ENCODE assay signal across 1 cellular context in genomic region chr11:65852508-65853248, GRCh38.
A peak's percentile ranks its signal among the peaks of the same experiment; 100 is the strongest.
TF ChIP-seq lines count a peak whose summit lies in the region.

No MANE protein-coding gene starts in this region.

TF ChIP-seq in K562, 482 proteins besides CTCF, POLR2A, EP300 and RAD21 (continued from another document):
- TF ChIP-seq RREB1 (CRISPR knock-in tag; IDR thresholded peaks at IDR 0.05) (no peak), GTF2E2 (tag; IDR thresholded peaks at IDR 0.05) (no peak), HLTF (IDR thresholded peaks at IDR 0.05) (no peak), TAF1 (IDR thresholded peaks at IDR 0.05; ENCODE audit: control insufficient read depth, extremely low read depth, insufficient read depth, low read length, severe bottlenecking) (no peak), MEIS2 (IDR thresholded peaks at IDR 0.05; ENCODE audit: partially characterized antibody) (no peak), POLR2G (IDR thresholded peaks at IDR 0.05; ENCODE audit: low read depth, low read length) (peak; percentile 89), HDAC1 (IDR thresholded peaks at IDR 0.05) (no peak), SFPQ (IDR thresholded peaks at IDR 0.05; ENCODE audit: low read depth, low read length) (no peak), ZNF518B (CRISPR knock-in tag; IDR thresholded peaks at IDR 0.05) (no peak), ZNF23 (CRISPR knock-in tag; IDR thresholded peaks at IDR 0.05) (no peak), ZMIZ1 (IDR thresholded peaks at IDR 0.05; ENCODE audit: low read depth in 2 of 2, low read length in 2 of 2) (no peak), ZNF324 (CRISPR knock-in tag; IDR thresholded peaks at IDR 0.05) (no peak), ELF4 (CRISPR knock-in tag; IDR thresholded peaks at IDR 0.05) (no peak), POLR2B (IDR thresholded peaks at IDR 0.05; ENCODE audit: low read depth, partially characterized antibody) (no peak), HEY1 (CRISPR knock-in tag; IDR thresholded peaks at IDR 0.05; ENCODE audit: borderline replicate concordance) (no peak), SMARCB1 (IDR thresholded peaks at IDR 0.05; ENCODE audit: insufficient read length, low read depth) (no peak), KLF6 (CRISPR knock-in tag; IDR thresholded peaks at IDR 0.05; ENCODE audit: borderline replicate concordance) (no peak), GABPB1 (CRISPR knock-in tag; IDR thresholded peaks at IDR 0.05) (0 out of 2 replicates have a peak, but pooled peaks have one; percentile 32), ZNF184 (CRISPR knock-in tag; IDR thresholded peaks at IDR 0.05) (no peak), ZNF239 (CRISPR knock-in tag; IDR thresholded peaks at IDR 0.05) (no peak), RBFOX2 (IDR thresholded peaks at IDR 0.05; ENCODE audit: low read depth, low read length) (peak; percentile 80), FIP1L1 (IDR thresholded peaks at IDR 0.05; ENCODE audit: low read depth, low read length, poor library complexity, severe bottlenecking) (peak; percentile 87), STAT5A (IDR thresholded peaks at IDR 0.05; ENCODE audit: borderline replicate concordance, low read length) (no peak), HNRNPLL (IDR thresholded peaks at IDR 0.05; ENCODE audit: low read depth, low read length, poor library complexity, severe bottlenecking) (peak; percentile 34), ZNF197 (CRISPR knock-in tag; IDR thresholded peaks at IDR 0.05; ENCODE audit: low read depth) (no peak), HMGXB4 (CRISPR knock-in tag; IDR thresholded peaks at IDR 0.05) (0 out of 2 replicates have a peak, but pooled peaks have one; percentile 66)
